ENCODE assay signal across 20 cellular contexts in genomic region chr6:27805347-27805746, GRCh38.
DNase-seq lines count a peak whose midpoint lies in the region; ATAC-seq, FAIRE-seq and TF ChIP-seq lines count a peak whose summit lies in the region.
"Had no signal": no experiment of that assay in that cellular context is flagged by ENCODE, and none has a peak within 500 bp of the region (broad histone marks: within the 10 kb centered on the region; RNA-seq: fewer than 3 reads in every experiment).

No MANE protein-coding gene starts in this region.

- no peak overlapping the region for H2AFZ ChIP-seq in H1 (ENCODE audit: low read length)

- intact Hi-C loops in Panc1 (cut with micrococcal nuclease; ENCODE audit: unreplicated experiment): no loop called here

- no peak overlapping the region for H3K23ac ChIP-seq in H1 (ENCODE audit: insufficient read length)

- H2BK12ac ChIP-seq in H1 (ENCODE audit: low read depth, low read length): no peak overlapping the region

- no peak overlapping the region for H3K18ac ChIP-seq in H1 (ENCODE audit: extremely low read depth, low read length)

- no peak for TF ChIP-seq CTCF in Panc1 (IDR thresholded peaks at IDR 0.05)
- TF ChIP-seq CTCF in H1 (IDR thresholded peaks at IDR 0.05; ENCODE audit: control extremely low read depth in 1 of 3, insufficient read depth in 1 of 3, low read depth in 1 of 3, low read length in 3 of 3): no peak
- no peak for TF ChIP-seq CTCF in progenitor cell of endocrine pancreas (IDR thresholded peaks at IDR 0.05; ENCODE audit: unreplicated experiment)

- ATAC-seq in Panc1: no peak
- no peak for ATAC-seq in GM21529 (IDR thresholded peaks at IDR 0.05; ENCODE audit: unreplicated experiment)
- ATAC-seq: PC-3 had no signal

- no peak overlapping the region for H3K14ac ChIP-seq in H1 (ENCODE audit: insufficient read length)

- H4K20me1 ChIP-seq in H1 (replicated peaks in 1 of 2; ENCODE audit: control insufficient read depth in 1 of 2, insufficient read depth in 2 of 2, low read length in 2 of 2): no peaks in the 10 kb centered on the region

- no peak overlapping the region for H3K4me3 ChIP-seq in Panc1 (ENCODE audit: low read depth in 2 of 2, low read length in 2 of 2)
- no peak overlapping the region for H3K4me3 ChIP-seq in H1 (ENCODE audit: extremely low read depth in 1 of 4, insufficient read depth in 2 of 4, low read depth in 3 of 4, low read length in 4 of 4)

- no peaks in the 10 kb centered on the region for H3K9me3 ChIP-seq in Panc1 (ENCODE audit: control insufficient read depth, insufficient read depth, low read depth, low read length)
- H3K9me3 ChIP-seq in H1 (ENCODE audit: insufficient read depth in 2 of 2, low read depth in 1 of 2, low read length in 1 of 2): no peaks in the 10 kb centered on the region
- H3K9me3 ChIP-seq: SK-N-SH had no signal

- BruUV-seq in Panc1 (replicated peaks; lab: Mats Ljungman, UMichigan): no TSS peak

- no peak overlapping the region for H4K8ac ChIP-seq in H1 (ENCODE audit: extremely low read depth, insufficient read depth, low read length)

- TF ChIP-seq RAD21 in H1 (IDR thresholded peaks at IDR 0.05 in 1 of 2, conservative IDR thresholded peaks at IDR 0.05 in 1 of 2; ENCODE audit: low read depth in 2 of 2, low read length in 2 of 2): no peak

- H3K4me3 Mint-ChIP-seq in T-helper 1 cell treated with Interleukin-12 subunit alpha and Interleukin-12 subunit beta and Interleukin-4 antibody, amounts not matched to agents 30 μg/mL and 1 μg/mL, for 36 hours: no peak overlapping the region
- no peak overlapping the region for H3K4me3 Mint-ChIP-seq in progenitor cell of endocrine pancreas (ENCODE audit: low read depth)

- no peak overlapping the region for H2BK120ac ChIP-seq in H1 (replicated peaks; ENCODE audit: low read depth, low read length)

- H3K27me3 ChIP-seq in Panc1 (ENCODE audit: control insufficient read depth, insufficient read depth, low read length) (no peaks in the 10 kb centered on the region), H1 (replicated peaks in 1 of 4; ENCODE audit: control insufficient read depth in 3 of 4, extremely low read depth in 1 of 4, insufficient read depth in 3 of 4, low read length in 3 of 4) (no peaks in the 10 kb centered on the region)

- peaks cover 30% of the 10 kb centered on the region for H3K4me1 Mint-ChIP-seq in T-helper 1 cell treated with Interleukin-12 subunit alpha and Interleukin-12 subunit beta and Interleukin-4 antibody, amounts not matched to agents 30 μg/mL and 1 μg/mL, for 36 hours (ENCODE audit: low read depth)
- peaks cover 15% of the 10 kb centered on the region for H3K4me1 Mint-ChIP-seq in progenitor cell of endocrine pancreas (ENCODE audit: low read depth)

- H3K79me2 ChIP-seq in H1 (ENCODE audit: control insufficient read depth in 1 of 2, insufficient read depth in 2 of 2, low read length in 2 of 2): peaks cover 0 to 2% of the 10 kb centered on the region in 2 experiments; a peak in 1 of 4 replicates

- H3K27ac Mint-ChIP-seq in T-helper 1 cell treated with Interleukin-12 subunit alpha and Interleukin-12 subunit beta and Interleukin-4 antibody, amounts not matched to agents 30 μg/mL and 1 μg/mL, for 36 hours: peak overlapping the region; percentile 32
- peak overlapping the region; percentile 19 for H3K27ac Mint-ChIP-seq in progenitor cell of endocrine pancreas

- no peaks in the 10 kb centered on the region for H3K79me1 ChIP-seq in H1 (ENCODE audit: low read depth, low read length)

- H3K27me3 Mint-ChIP-seq in T-helper 1 cell treated with Interleukin-12 subunit alpha and Interleukin-12 subunit beta and Interleukin-4 antibody, amounts not matched to agents 30 μg/mL and 1 μg/mL, for 36 hours (ENCODE audit: low read depth): no peaks in the 10 kb centered on the region
- no peaks in the 10 kb centered on the region for H3K27me3 Mint-ChIP-seq in progenitor cell of endocrine pancreas

- 87% methylated on average over 2 of the region's 2 CpGs; no CpG with 5 or more reads in 1 of the 2 experiments for WGBS in H1 (ENCODE audit: extremely low coverage in 1 of 2, insufficient coverage in 1 of 2, insufficient read length in 1 of 2, insufficient replicate concordance in 2 of 2, low coverage in 1 of 2, low lambda C conversion rate in 2 of 2, missing lambda C conversion rate in 1 of 2), 2 experiments

- H3K9me3 Mint-ChIP-seq in T-helper 1 cell treated with Interleukin-12 subunit alpha and Interleukin-12 subunit beta and Interleukin-4 antibody, amounts not matched to agents 30 μg/mL and 1 μg/mL, for 36 hours: no peaks in the 10 kb centered on the region
- no peaks in the 10 kb centered on the region for H3K9me3 Mint-ChIP-seq in progenitor cell of endocrine pancreas (ENCODE audit: low read depth)

- CTCF ChIA-PET in Panc1 (lab: Charles Lee) (no interaction called here), H1 (lab: Charles Lee; ENCODE audit: partially characterized antibody) (no interaction called here)

- peaks cover 8% of the 10 kb centered on the region for H3K4me1 ChIP-seq in Panc1 (ENCODE audit: control insufficient read depth, insufficient read depth, low read length)
- H3K4me1 ChIP-seq in H1 (replicated peaks in 1 of 4; ENCODE audit: control insufficient read depth in 3 of 4, insufficient read depth in 4 of 4, low read length in 3 of 4): peaks cover 0 to 3% (median 0%) of the 10 kb centered on the region in 4 experiments; a peak in 2 of 7 replicates

- no peak for TF ChIP-seq EP300 in H1 (IDR thresholded peaks at IDR 0.05; ENCODE audit: borderline replicate concordance in 1 of 2, low read depth in 2 of 2, low read length in 2 of 2)

- DNase-seq in T-helper 1 cell: no peak
- no peak for DNase-seq in Panc1 (ENCODE audit: low read depth, low spot score)
- no peak for DNase-seq in H1 (ENCODE audit: low read depth in 1 of 2, low spot score in 2 of 2)
- DNase-seq in progenitor cell of endocrine pancreas (ENCODE audit: low spot score, unreplicated experiment): no peak
- no peak for DNase-seq in SHP77 treated with DMSO at 0.1 percent for 48 hours (lab: John Stamatoyannopoulos, UW)
- DNase-seq in NCI-H1930 (lab: John Stamatoyannopoulos, UW): no peak
- DNase-seq: C1 segment of cervical spinal cord; DMS53; NCI-H1048; NCI-H146; NCI-H2107; NCI-H226; NCI-H526 treated with DMSO at 0.1 percent for 48 hours; NK-92 treated with Interleukin-12 subunit alpha and Interleukin-12 subunit beta, amount 100 ng/mL, for 24 hours; PC-3; SK-N-SH had no signal

- H3K36me3 ChIP-seq in Panc1 (ENCODE audit: control insufficient read depth, insufficient read depth, low read length): no peaks in the 10 kb centered on the region; the same call in 1 of the 2 replicates
- H3K36me3 ChIP-seq in H1 (ENCODE audit: control insufficient read depth in 2 of 4, insufficient read depth in 4 of 4, low read length in 3 of 4): no peaks in the 10 kb centered on the region

- POLR2A ChIA-PET in Panc1 (lab: Charles Lee): no interaction called here
- POLR2A ChIA-PET in H1 (lab: Charles Lee; ENCODE audit: partially characterized antibody): interaction anchor here (0.9 to 11.2 kb wide), 5 partner anchors 61 to 1607 kb away, joined by 3 to 959 read pairs (median 587); a partner anchor contains a TSS

- no peak overlapping the region for H2BK5ac ChIP-seq in H1 (ENCODE audit: low read depth, low read length)

- peaks cover 10% of the 10 kb centered on the region for H3K23me2 ChIP-seq in H1 (ENCODE audit: low read depth, low read length)

- FAIRE-seq in H1 (lab: Jason Lieb, UNC): no peak
- FAIRE-seq: GM18507, HTR-8/SVneo had no signal

- no peak overlapping the region for H2BK15ac ChIP-seq in H1 (ENCODE audit: low read length)

- H4K5ac ChIP-seq in H1 (ENCODE audit: insufficient read length, low read depth, low read length): no peak overlapping the region

- 0 out of 2 replicates have a peak overlapping the region, but pooled peaks have one; percentile 89 for H2BK20ac ChIP-seq in H1 (ENCODE audit: low read length)

- H2AK5ac ChIP-seq in H1 (ENCODE audit: low read depth, low read length): no peak overlapping the region

- no peak overlapping the region for H3K4me2 ChIP-seq in H1 (ENCODE audit: insufficient read depth in 1 of 2, low read depth in 2 of 2, low read length in 2 of 2)
- H3K4me2 ChIP-seq: SK-N-SH had no signal

- H3K56ac ChIP-seq in H1 (replicated peaks; ENCODE audit: insufficient read length, low read depth, low read length): no peak overlapping the region

- no peak overlapping the region for H3K4ac ChIP-seq in H1 (replicated peaks; ENCODE audit: insufficient read length, low read depth, low read length)

- no peak overlapping the region for H3K9ac ChIP-seq in H1 (replicated peaks in 1 of 4; ENCODE audit: extremely low read depth in 1 of 4, low read depth in 3 of 4, low read length in 3 of 4)
- H3K9ac ChIP-seq: SK-N-SH had no signal

- no peaks in the 10 kb centered on the region for H3K36me3 Mint-ChIP-seq in T-helper 1 cell treated with Interleukin-12 subunit alpha and Interleukin-12 subunit beta and Interleukin-4 antibody, amounts not matched to agents 30 μg/mL and 1 μg/mL, for 36 hours (ENCODE audit: low read depth)
- no peaks in the 10 kb centered on the region for H3K36me3 Mint-ChIP-seq in progenitor cell of endocrine pancreas (ENCODE audit: insufficient read depth)

- in situ Hi-C loops in Panc1 (cut with HindIII; ENCODE audit: low pct_unique_long_range_greater_than_20kb, low sequenced_read_pairs): no loop called here

- TF ChIP-seq POLR2A in H1 (IDR thresholded peaks at IDR 0.05; ENCODE audit: control extremely low read depth in 1 of 2, low read depth in 2 of 2, low read length in 2 of 2): no peak

- no peak overlapping the region for H4K91ac ChIP-seq in H1 (replicated peaks; ENCODE audit: insufficient read length, low read length)

- peak overlapping the region; percentile 64; the same call in 1 of the 2 replicates for H3K27ac ChIP-seq in Panc1 (ENCODE audit: low read length)
- no peak overlapping the region for H3K27ac ChIP-seq in H1 (ENCODE audit: low read depth, low read length)

TF ChIP-seq in H1, 55 proteins besides CTCF, POLR2A, EP300 and RAD21 (continues in another document):
- TF ChIP-seq E2F6 (IDR thresholded peaks at IDR 0.05): no peak
- TF ChIP-seq CEBPB (IDR thresholded peaks at IDR 0.05; ENCODE audit: low read depth, low read length): no peak
- TF ChIP-seq HDAC6 (IDR thresholded peaks at IDR 0.05; ENCODE audit: low read depth, low read length): no peak
- no peak for TF ChIP-seq MAFK (IDR thresholded peaks at IDR 0.05; ENCODE audit: low read depth, low read length)
- TF ChIP-seq KDM4A (IDR thresholded peaks at IDR 0.05; ENCODE audit: low read depth, low read length, severe bottlenecking): no peak
- TF ChIP-seq GABPA (IDR thresholded peaks at IDR 0.05; ENCODE audit: borderline replicate concordance, insufficient read depth, low read length): no peak
- TF ChIP-seq RBBP5 (IDR thresholded peaks at IDR 0.05; ENCODE audit: borderline replicate concordance, low read depth, low read length): no peak
- no peak for TF ChIP-seq ZNF274 (IDR thresholded peaks at IDR 0.05; ENCODE audit: borderline replicate concordance, extremely low read depth, low read length)
- no peak for TF ChIP-seq POLR2AphosphoS5 (IDR thresholded peaks at IDR 0.05; ENCODE audit: low read depth, low read length)
